ENCODE assay signal across 23 cellular contexts in the genomic region with DNA sequence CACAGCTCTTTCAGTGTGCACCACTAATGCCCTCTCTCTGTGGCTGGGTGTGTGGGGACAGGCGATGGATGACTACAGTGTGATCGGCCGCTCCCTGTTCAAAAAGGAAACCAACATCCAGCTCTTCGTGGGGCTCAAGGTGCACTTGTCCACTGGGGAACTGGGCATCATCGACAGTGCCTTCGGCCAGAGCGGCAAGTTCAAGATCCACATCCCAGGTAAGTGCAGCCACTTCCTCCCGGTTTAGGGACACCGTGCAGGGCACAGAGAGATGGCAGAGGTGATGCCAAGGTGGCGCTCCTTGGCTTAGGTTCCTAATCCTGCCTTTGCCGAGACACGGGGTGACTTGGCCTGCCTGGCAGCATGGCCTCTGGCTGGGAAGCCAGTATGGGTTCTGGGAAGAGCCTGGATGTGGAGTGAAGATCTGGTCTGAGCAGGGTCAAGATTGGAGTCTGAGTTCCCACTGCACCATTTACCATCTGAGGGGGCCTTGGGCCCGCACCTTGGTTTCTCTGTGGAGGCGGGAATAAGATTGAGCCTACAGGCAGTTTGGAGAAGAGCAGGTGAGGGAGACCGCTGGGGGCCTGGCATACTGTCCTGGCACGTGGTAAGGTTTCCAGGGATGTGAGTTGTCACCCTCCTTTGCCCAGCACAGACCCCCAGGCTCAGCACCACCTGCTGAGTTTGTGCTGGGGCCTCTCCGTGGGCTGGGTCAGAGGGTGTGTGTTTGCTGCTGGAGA.
DNase-seq lines count a peak whose midpoint lies in the region; ATAC-seq and TF ChIP-seq lines count a peak whose summit lies in the region.
"Had no signal": no experiment of that assay in that cellular context is flagged by ENCODE, and none has a peak within 500 bp of the region (broad histone marks: within the 10 kb centered on the region; RNA-seq: fewer than 3 reads in every experiment).

No MANE protein-coding gene starts in this region.

- POLR2A ChIA-PET in HEK293 (lab: Yijun Ruan, JAX), result no interaction called here

- no peak for DNase-seq in glutamatergic neuron
- DNase-seq in lower lobe of right lung, result peak; percentile 28
- peak; percentile 73 for DNase-seq in osteoblast (ENCODE audit: insufficient read length, low spot score, missing footprints)
- DNase-seq in stimulated activated CD4-positive, alpha-beta T cell treated with anti-CD3 and anti-CD28 coated beads, Interleukin-2, amount 100 ng/mL, for 24 hours, result no peak
- no peak for DNase-seq in posterior vena cava (ENCODE audit: low spot score)
- DNase-seq: 8988T; ACHN; AML-193; BE2C; CD4-positive, alpha-beta T cell; CD8-positive, alpha-beta memory T cell; DMS 273 treated with DMSO at 0.1 percent for 48 hours; DMS79; EL; GDM1; GOT3 had no signal

- no peaks in the 10 kb centered on the region for H3K27me3 ChIP-seq in lower lobe of right lung (ENCODE audit: low read depth)
- no peaks in the 10 kb centered on the region for H3K27me3 ChIP-seq in osteoblast (ENCODE audit: insufficient read depth, low read length)
- H3K27me3 ChIP-seq: BE2C; BLaER1 treated with 17β-estradiol and CSF1 and Interleukin-3, amounts not matched to agents 10 nM and 100 nM had no signal

- H3K4me3 Mint-ChIP-seq in glutamatergic neuron (ENCODE audit: unreplicated experiment), result peak overlapping the region; percentile 16
- H3K4me3 Mint-ChIP-seq: CD14-positive monocyte; CD4-positive, alpha-beta T cell; CD8-positive, alpha-beta memory T cell had no signal

- no peak overlapping the region for H3K27ac ChIP-seq in HEK293 (ENCODE audit: extremely low read depth, low read depth, low read length)
- no peak overlapping the region for H3K27ac ChIP-seq in lower lobe of right lung
- no peak overlapping the region for H3K27ac ChIP-seq in osteoblast (ENCODE audit: low read depth, low read length)
- H3K27ac ChIP-seq: A549; BLaER1 treated with 17β-estradiol and CSF1 and Interleukin-3, amounts not matched to agents 10 nM and 100 nM had no signal

- intact Hi-C loops in lower lobe of right lung (cut with DNase I) (no loop called here), posterior vena cava (cut with DNase I) (no loop called here)

- H3K36me3 ChIP-seq in HEK293 (ENCODE audit: control insufficient read depth in 2 of 2, insufficient read depth in 1 of 2, low read length in 2 of 2) (peaks cover 0 to 3% of the 10 kb centered on the region in 2 experiments; a peak in 1 of 3 replicates), lower lobe of right lung (peaks cover 12% of the 10 kb centered on the region), osteoblast (ENCODE audit: insufficient read depth, low read length) (no peaks in the 10 kb centered on the region)
- H3K36me3 ChIP-seq: HAP-1 had no signal

- CTCF ChIA-PET in HEK293 (lab: Yijun Ruan, JAX), result no interaction called here

- H3K4me1 Mint-ChIP-seq in glutamatergic neuron (ENCODE audit: low read depth, unreplicated experiment), result peaks cover 22% of the 10 kb centered on the region
- H3K4me1 Mint-ChIP-seq: CD14-positive monocyte; CD8-positive, alpha-beta memory T cell had no signal

- peaks cover 4% of the 10 kb centered on the region for H3K9me3 Mint-ChIP-seq in glutamatergic neuron (ENCODE audit: unreplicated experiment)
- H3K9me3 Mint-ChIP-seq: CD4-positive, alpha-beta T cell; CD8-positive, alpha-beta memory T cell had no signal

- H3K4me1 ChIP-seq in HEK293 (ENCODE audit: control insufficient read depth, insufficient read depth, low read length) (peaks cover 3% of the 10 kb centered on the region; the same call in 1 of the 2 replicates), lower lobe of right lung (peaks cover 16% of the 10 kb centered on the region), osteoblast (ENCODE audit: insufficient read depth, low read length) (peaks cover 19% of the 10 kb centered on the region)
- H3K4me1 ChIP-seq: HAP-1 had no signal

- TF ChIP-seq CTCF in HEK293 (tag by site-specific recombination; IDR thresholded peaks at IDR 0.05) (no peak), glutamatergic neuron (IDR thresholded peaks at IDR 0.05; ENCODE audit: partially characterized antibody, unreplicated experiment) (no peak), lower lobe of right lung (IDR thresholded peaks at IDR 0.05) (no peak), osteoblast (IDR thresholded peaks at IDR 0.05; ENCODE audit: extremely low read depth, low read depth, low read length) (no peak)

- H3K4me2 ChIP-seq in osteoblast (ENCODE audit: insufficient read depth, low read length), result no peak overlapping the region
- H3K4me2 ChIP-seq: A549; BLaER1 treated with 17β-estradiol and CSF1 and Interleukin-3, amounts not matched to agents 10 nM and 100 nM had no signal

- H3K36me3 Mint-ChIP-seq in glutamatergic neuron (ENCODE audit: unreplicated experiment), result no peaks in the 10 kb centered on the region

- peaks cover 15% of the 10 kb centered on the region for H4K20me1 ChIP-seq in osteoblast (ENCODE audit: insufficient read depth, low read length)

- H2AFZ ChIP-seq in osteoblast (ENCODE audit: low read length), result no peak overlapping the region

- H3K79me2 ChIP-seq in osteoblast (ENCODE audit: insufficient read depth, low read length), result no peaks in the 10 kb centered on the region

- no peak overlapping the region for H3K27ac Mint-ChIP-seq in glutamatergic neuron (ENCODE audit: unreplicated experiment)
- H3K27ac Mint-ChIP-seq: CD4-positive, alpha-beta T cell had no signal

- no peaks in the 10 kb centered on the region for H3K9me3 ChIP-seq in HEK293 (ENCODE audit: control insufficient read depth, insufficient read depth, low read depth, low read length)
- no peaks in the 10 kb centered on the region for H3K9me3 ChIP-seq in lower lobe of right lung
- H3K9me3 ChIP-seq in osteoblast (ENCODE audit: low read depth, low read length), result no peaks in the 10 kb centered on the region
- H3K9me3 ChIP-seq: A549; BE2C; BLaER1 treated with 17β-estradiol and CSF1 and Interleukin-3, amounts not matched to agents 10 nM and 100 nM; HAP-1 had no signal

- ATAC-seq in lower lobe of right lung, result no peak
- no peak for ATAC-seq in GM19397 (IDR thresholded peaks at IDR 0.05; ENCODE audit: unreplicated experiment)
- ATAC-seq: A549, GM12878 had no signal

- peaks cover 7% of the 10 kb centered on the region for H3K27me3 Mint-ChIP-seq in glutamatergic neuron (ENCODE audit: unreplicated experiment)
- H3K27me3 Mint-ChIP-seq: CD4-positive, alpha-beta T cell; CD8-positive, alpha-beta memory T cell had no signal

- H3K4me3 ChIP-seq in HEK293 (ENCODE audit: low read depth, low read length) (no peak overlapping the region), lower lobe of right lung (no peak overlapping the region), osteoblast (ENCODE audit: insufficient read depth, low read length) (no peak overlapping the region)
- H3K4me3 ChIP-seq: A549; BLaER1 treated with 17β-estradiol and CSF1 and Interleukin-3, amounts not matched to agents 10 nM and 100 nM; GM12878; HAP-1 had no signal

TF ChIP-seq in HEK293, 187 proteins besides CTCF, POLR2A, EP300 and RAD21:
- TF ChIP-seq GLIS1 (tag by site-specific recombination; IDR thresholded peaks at IDR 0.05), result peak; percentile 17; the same call in 1 of the 2 replicates
- no peak for TF ChIP-seq KLF1 (tag by site-specific recombination; IDR thresholded peaks at IDR 0.05)

Comparison
In these comparisons a context has a peak if more than half of its experiments do, and no peak if none do; other contexts are left out.
1. DNase-seq: peak in lower lobe of right lung (single experiment) and osteoblast (single experiment); none in glutamatergic neuron (single experiment), stimulated activated CD4-positive, alpha-beta T cell treated with anti-CD3 and anti-CD28 coated beads, Interleukin-2, amount 100 ng/mL, for 24 hours (0 of 2) and posterior vena cava (single experiment).